In the genomic region with DNA sequence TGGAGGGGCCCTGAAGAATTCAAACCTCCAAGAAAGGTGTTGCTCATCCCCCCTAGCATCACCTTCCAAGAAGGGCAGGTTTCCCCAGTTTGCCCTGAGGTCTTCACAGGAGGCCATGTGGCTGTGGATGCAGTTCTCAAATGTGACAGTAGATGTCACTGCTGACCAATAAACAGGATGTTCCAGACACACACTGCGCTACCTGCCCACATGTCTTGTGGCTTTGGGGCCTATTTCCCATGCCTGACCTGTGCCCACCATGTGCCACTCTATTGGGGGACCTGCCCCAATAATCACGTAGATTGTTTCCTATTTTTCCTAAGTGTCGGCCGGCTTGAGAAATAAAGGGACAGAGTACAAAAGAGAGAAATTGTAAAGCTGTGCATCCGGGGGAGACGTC, we compare ENCODE assay signal across 10 cellular contexts. TPM values are rescaled to one million over a fixed set of nuclear protein-coding genes. Genes with fewer than 3 reads are reported as not detected.
DNase-seq lines count a peak whose midpoint lies in the region; ATAC-seq and TF ChIP-seq lines count a peak whose summit lies in the region.
"Had no signal": no experiment of that assay in that cellular context is flagged by ENCODE, and none has a peak within 500 bp of the region (broad histone marks: within the 10 kb centered on the region; RNA-seq: fewer than 3 reads in every experiment).

No MANE protein-coding gene starts in this region.

- H3K36me3 Mint-ChIP-seq in stimulated activated memory B cell treated with anti-CD40 and anti-IgM and Interleukin-4, amounts not matched to agents 10 μg/mL and 1 μg/mL and 100 μg/mL, for 72 hours, result no peaks in the 10 kb centered on the region

- CTCF ChIA-PET in SK-N-SH (lab: Yijun Ruan, JAX), result interaction anchor here (0.6 to 0.8 kb wide), 2 partner anchors 91 to 195 kb away, joined by 3 to 4 read pairs; no protein-coding TSS in a partner anchor

- no peak overlapping the region for H3K27ac Mint-ChIP-seq in stimulated activated memory B cell treated with anti-CD40 and anti-IgM and Interleukin-4, amounts not matched to agents 10 μg/mL and 1 μg/mL and 100 μg/mL, for 72 hours

- TF ChIP-seq RAD21 in SK-N-SH (IDR thresholded peaks at IDR 0.05; ENCODE audit: low read length), result peak; percentile 81

- peak; percentile 69 for ATAC-seq in stimulated activated memory B cell treated with anti-CD40 and anti-IgM and Interleukin-4, amounts not matched to agents 10 μg/mL and 1 μg/mL and 100 μg/mL, for 72 hours
- no peak for ATAC-seq in GM18870 (IDR thresholded peaks at IDR 0.05; ENCODE audit: unreplicated experiment)

- peak; percentile 65 for TF ChIP-seq CTCF in SK-N-SH (IDR thresholded peaks at IDR 0.05)
- TF ChIP-seq CTCF in fibroblast of lung (conservative IDR thresholded peaks at IDR 0.05 in 1 of 2, IDR thresholded peaks at IDR 0.05 in 1 of 2; ENCODE audit: low read depth in 1 of 2, low read length in 2 of 2), result peak; percentile 44 to 58
- TF ChIP-seq CTCF in tibial nerve (IDR thresholded peaks at IDR 0.05), result peak in 2 of 5 experiments; percentile 55 to 62

- TF ChIP-seq POLR2A in tibial nerve (IDR thresholded peaks at IDR 0.05), result no peak

- TF ChIP-seq EP300 in SK-N-SH (IDR thresholded peaks at IDR 0.05; ENCODE audit: borderline replicate concordance in 1 of 2, low read depth in 1 of 2, low read length in 1 of 2), result no peak
- no peak for TF ChIP-seq EP300 in tibial nerve (IDR thresholded peaks at IDR 0.05)

- POLR2A ChIA-PET in SK-N-SH (lab: Yijun Ruan, JAX), result no interaction called here

- no peaks in the 10 kb centered on the region for H3F3A ChIP-seq in SK-N-SH (replicated peaks; ENCODE audit: insufficient read depth)

- H3K4me3 ChIP-seq in SK-N-SH (ENCODE audit: low read depth in 2 of 2, low read length in 1 of 2) (no peak overlapping the region), fibroblast of lung (replicated peaks in 1 of 4; ENCODE audit: control extremely low read depth in 1 of 4, insufficient read depth in 1 of 4, low read depth in 3 of 4, low read length in 4 of 4) (no peak overlapping the region), tibial nerve (no peak overlapping the region)
- H3K4me3 ChIP-seq: vagina had no signal

- no peaks in the 10 kb centered on the region; a peak in 1 of 4 replicates for H3K4me1 ChIP-seq in SK-N-SH (ENCODE audit: control insufficient read depth in 1 of 2, insufficient read depth in 2 of 2, low read depth in 1 of 2, low read length in 1 of 2)
- H3K4me1 ChIP-seq in fibroblast of lung (ENCODE audit: control insufficient read depth, extremely low read depth, insufficient read depth, low read length), result no peaks in the 10 kb centered on the region
- no peaks in the 10 kb centered on the region for H3K4me1 ChIP-seq in tibial nerve
- H3K4me1 ChIP-seq: vagina had no signal

- WGBS in SK-N-SH (ENCODE audit: low lambda C conversion rate), result 37% methylated on average over 6 of the region's 6 CpGs
- no CpG with 5 or more reads among the region's 6 CpGs for WGBS in tibial nerve, 2 donors

- no peaks in the 10 kb centered on the region for H4K20me1 ChIP-seq in SK-N-SH (ENCODE audit: insufficient read depth)
- H4K20me1 ChIP-seq in fibroblast of lung (ENCODE audit: control insufficient read depth, extremely low read depth, insufficient read depth, low read length), result no peaks in the 10 kb centered on the region

- H2AFZ ChIP-seq in SK-N-SH (ENCODE audit: low read depth) (no peak overlapping the region), fibroblast of lung (ENCODE audit: low read length) (no peak overlapping the region)

- H3K4me2 ChIP-seq in SK-N-SH, result no peak overlapping the region
- no peak overlapping the region for H3K4me2 ChIP-seq in fibroblast of lung (ENCODE audit: extremely low read depth, insufficient read depth, low read length)

- H3K79me2 ChIP-seq in SK-N-SH (ENCODE audit: insufficient read depth) (no peaks in the 10 kb centered on the region), fibroblast of lung (ENCODE audit: control insufficient read depth, insufficient read depth, low read length) (no peaks in the 10 kb centered on the region)

- H3K27me3 ChIP-seq in SK-N-SH (ENCODE audit: insufficient read depth) (no peaks in the 10 kb centered on the region), fibroblast of lung (ENCODE audit: control insufficient read depth, insufficient read depth, low read length) (no peaks in the 10 kb centered on the region), tibial nerve (no peaks in the 10 kb centered on the region)
- H3K27me3 ChIP-seq: vagina had no signal

- no peak overlapping the region for H3K4me3 Mint-ChIP-seq in stimulated activated memory B cell treated with anti-CD40 and anti-IgM and Interleukin-4, amounts not matched to agents 10 μg/mL and 1 μg/mL and 100 μg/mL, for 72 hours

- H3K9me2 ChIP-seq in SK-N-SH, result no peaks in the 10 kb centered on the region

- H3K27me3 Mint-ChIP-seq in stimulated activated memory B cell treated with anti-CD40 and anti-IgM and Interleukin-4, amounts not matched to agents 10 μg/mL and 1 μg/mL and 100 μg/mL, for 72 hours, result no peaks in the 10 kb centered on the region

- H3K36me3 ChIP-seq in SK-N-SH (replicated peaks in 1 of 2; ENCODE audit: control insufficient read depth in 1 of 2, insufficient read depth in 2 of 2, low read length in 1 of 2) (no peaks in the 10 kb centered on the region), fibroblast of lung (ENCODE audit: control insufficient read depth, insufficient read depth, low read length) (no peaks in the 10 kb centered on the region), tibial nerve (no peaks in the 10 kb centered on the region)
- H3K36me3 ChIP-seq: vagina had no signal

- peaks cover 5% of the 10 kb centered on the region for H3K4me1 Mint-ChIP-seq in stimulated activated memory B cell treated with anti-CD40 and anti-IgM and Interleukin-4, amounts not matched to agents 10 μg/mL and 1 μg/mL and 100 μg/mL, for 72 hours

- H3K9me3 ChIP-seq in SK-N-SH, result no peaks in the 10 kb centered on the region
- no peaks in the 10 kb centered on the region for H3K9me3 ChIP-seq in fibroblast of lung (ENCODE audit: control insufficient read depth, insufficient read depth, low read depth, low read length)
- no peaks in the 10 kb centered on the region for H3K9me3 ChIP-seq in tibial nerve
- H3K9me3 ChIP-seq: vagina had no signal

- no peaks in the 10 kb centered on the region for H3K9me3 Mint-ChIP-seq in stimulated activated memory B cell treated with anti-CD40 and anti-IgM and Interleukin-4, amounts not matched to agents 10 μg/mL and 1 μg/mL and 100 μg/mL, for 72 hours

- H3K9ac ChIP-seq in SK-N-SH (no peak overlapping the region), fibroblast of lung (ENCODE audit: insufficient read depth, low read length) (no peak overlapping the region)

- DNase-seq in stimulated activated CD4-positive, alpha-beta T cell treated with anti-CD3 and anti-CD28 coated beads, Interleukin-2, amount 100 ng/mL, for 24 hours, result peak; percentile 10 to 84
- no peak for DNase-seq in stimulated activated CD4-positive, alpha-beta T cell treated with anti-CD3 and anti-CD28 coated beads, Interleukin-4, amount 100 ng/mL, for 1 hour
- peak; percentile 52 for DNase-seq in SK-N-SH
- peak in 1 of 2 donors; percentile 16 for DNase-seq in fibroblast of lung (ENCODE audit: low read depth in 2 of 2)
- DNase-seq in tibial nerve (ENCODE audit: low spot score in 2 of 2), result no peak
- no peak for DNase-seq in NCI-H748 treated with DMSO at 0.1 percent for 48 hours (lab: John Stamatoyannopoulos, UW)

- H3K27ac ChIP-seq in SK-N-SH (ENCODE audit: low read depth in 2 of 2, low read length in 1 of 2) (no peak overlapping the region), fibroblast of lung (ENCODE audit: insufficient read depth, low read length) (no peak overlapping the region), tibial nerve (no peak overlapping the region)
- H3K27ac ChIP-seq: vagina had no signal

TF ChIP-seq in SK-N-SH, 30 proteins besides CTCF, POLR2A, EP300 and RAD21 (continues in another document):
- TF ChIP-seq GABPA (IDR thresholded peaks at IDR 0.05; ENCODE audit: low read depth), result no peak

RNA-seq across cellular contexts. Expression of gene GSTT2, which starts 4.5 kb away (rescaled TPM):
- polyA plus RNA-seq in SK-N-SH (2012; rRNA removed) (3.7 and 6.3 TPM in 2 replicates), fibroblast of lung (1.9 and 2.4 TPM in 2 replicates)
- polyA plus RNA-seq in SK-N-SH (2012; cell fraction: cytosol; rRNA removed), result 1.1 and 1.5 TPM in 2 replicates
- polyA plus RNA-seq in SK-N-SH (2012; cell fraction: nucleus; rRNA removed), result 19.4 and 20.0 TPM in 2 replicates
- total RNA-seq in fibroblast of lung (0.33 TPM in 1 of 2 replicates, not detected in the other), tibial nerve (under 1 TPM in 2 of 4 donors, not detected in 2; 0.39 to 0.66 TPM)
- 2.7 and 2.8 TPM in 2 replicates for polyA plus RNA-seq in fibroblast of lung (2012)
- 1.2 TPM in 1 of 2 replicates, not detected in the other for polyA minus RNA-seq in fibroblast of lung (ENCODE audit: low replicate concordance)
- total RNA-seq: vagina had no signal

RNA-seq across cellular contexts. Expression of gene DDT, which starts 10.2 kb away (rescaled TPM):
- polyA plus RNA-seq in SK-N-SH (2012; rRNA removed) (181 and 198 TPM in 2 replicates), fibroblast of lung (79.5 and 79.8 TPM in 2 replicates)
- 149 and 169 TPM in 2 replicates for polyA plus RNA-seq in SK-N-SH (2012; cell fraction: cytosol; rRNA removed)
- polyA plus RNA-seq in SK-N-SH (2012; cell fraction: nucleus; rRNA removed), result 99.0 and 113 TPM in 2 replicates
- total RNA-seq in fibroblast of lung (72.4 and 111 TPM in 2 replicates), tibial nerve (100 to 1,000 TPM; 121 to 167 (median 131) TPM)
- 113 and 151 TPM in 2 replicates for polyA plus RNA-seq in fibroblast of lung (2012)
- 29.3 and 36.3 TPM in 2 replicates for polyA minus RNA-seq in fibroblast of lung (ENCODE audit: low replicate concordance)

RNA-seq across cellular contexts. Expression of gene DDTL, which starts 17.7 kb away (rescaled TPM):
- polyA plus RNA-seq in SK-N-SH (2012; rRNA removed) (1.6 and 2.0 TPM in 2 replicates), fibroblast of lung (0.36 and 0.51 TPM in 2 replicates)
- 1.2 and 1.6 TPM in 2 replicates for polyA plus RNA-seq in SK-N-SH (2012; cell fraction: cytosol; rRNA removed)
- polyA plus RNA-seq in SK-N-SH (2012; cell fraction: nucleus; rRNA removed), result 3.4 and 4.5 TPM in 2 replicates
- total RNA-seq in fibroblast of lung (2.1 and 4.1 TPM in 2 replicates), tibial nerve (1 to 10 TPM in 3 of 4 donors, not detected in 1; 2.4 to 4.6 (median 3.3) TPM)
- polyA plus RNA-seq in fibroblast of lung (2012), result 1.4 and 1.6 TPM in 2 replicates
- 2.4 TPM in 1 of 2 replicates, not detected in the other for polyA minus RNA-seq in fibroblast of lung (ENCODE audit: low replicate concordance)
- total RNA-seq: vagina had no signal

RNA-seq across cellular contexts. Expression of gene GSTT4, which starts 20.8 kb away (rescaled TPM):
- polyA plus RNA-seq in SK-N-SH (2012; rRNA removed) (not detected in 2 replicates), fibroblast of lung (not detected in 2 replicates)
- polyA plus RNA-seq in SK-N-SH (2012; cell fraction: cytosol; rRNA removed), result not detected in 2 replicates
- polyA plus RNA-seq in SK-N-SH (2012; cell fraction: nucleus; rRNA removed), result not detected in 2 replicates
- total RNA-seq in fibroblast of lung (not detected in 2 replicates), tibial nerve (not detected)
- not detected in 2 replicates for polyA plus RNA-seq in fibroblast of lung (2012)
- not detected in 2 replicates for polyA minus RNA-seq in fibroblast of lung (ENCODE audit: low replicate concordance)
- total RNA-seq: lung microvascular endothelial cell, vagina had no signal

RNA-seq across cellular contexts. Expression of gene GSTT2B, which starts 23.4 kb away (rescaled TPM):
- polyA plus RNA-seq in SK-N-SH (2012; rRNA removed) (32.2 and 32.8 TPM in 2 replicates), fibroblast of lung (21.0 and 38.1 TPM in 2 replicates)
- 15.7 and 22.7 TPM in 2 replicates for polyA plus RNA-seq in SK-N-SH (2012; cell fraction: cytosol; rRNA removed)
- polyA plus RNA-seq in SK-N-SH (2012; cell fraction: nucleus; rRNA removed), result 61.2 and 64.8 TPM in 2 replicates
- total RNA-seq in fibroblast of lung (0.26 and 9.9 TPM in 2 replicates), tibial nerve (10 to 100 TPM in 2 of 4 donors, 1 to 10 TPM in 1, under 1 TPM in 1; 0.66 to 17.8 (median 8.7) TPM)
- 24.3 and 46.0 TPM in 2 replicates for polyA plus RNA-seq in fibroblast of lung (2012)
- 13.6 and 63.9 TPM in 2 replicates for polyA minus RNA-seq in fibroblast of lung (ENCODE audit: low replicate concordance)
- total RNA-seq: vagina had no signal

Comparison
In these comparisons a context has a peak if more than half of its experiments do, and no peak if none do; other contexts are left out.
1. DNase-seq: peak in stimulated activated CD4-positive, alpha-beta T cell treated with anti-CD3 and anti-CD28 coated beads, Interleukin-2, amount 100 ng/mL, for 24 hours (2 of 2) and SK-N-SH (single experiment); none in stimulated activated CD4-positive, alpha-beta T cell treated with anti-CD3 and anti-CD28 coated beads, Interleukin-4, amount 100 ng/mL, for 1 hour (single experiment), tibial nerve (0 of 2) and NCI-H748 treated with DMSO at 0.1 percent for 48 hours (single experiment).